In genomic region chr5:80124519-80124918, GRCh38 we compare ENCODE assay signal across 22 cellular contexts.
DNase-seq lines count a peak whose midpoint lies in the region; ATAC-seq and TF ChIP-seq lines count a peak whose summit lies in the region.
"Had no signal": no experiment of that assay in that cellular context is flagged by ENCODE, and none has a peak within 500 bp of the region (broad histone marks: within the 10 kb centered on the region; RNA-seq: fewer than 3 reads in every experiment).

No MANE protein-coding gene starts in this region.

- peaks cover 4 to 10% of the 10 kb centered on the region in 2 donors for H3K36me3 Mint-ChIP-seq in CD14-positive monocyte
- peaks cover 17 to 41% of the 10 kb centered on the region in 2 donors for H3K36me3 Mint-ChIP-seq in CD4-positive, alpha-beta memory T cell
- H3K36me3 Mint-ChIP-seq in T-cell, result peaks cover 34% of the 10 kb centered on the region
- H3K36me3 Mint-ChIP-seq in naive thymus-derived CD8-positive, alpha-beta T cell, result peaks cover 7 to 28% (median 11%) of the 10 kb centered on the region in 3 donors

- in situ Hi-C loops in brain microvascular endothelial cell (cut with HindIII; ENCODE audit: low pct_ligation_motif_present, low sequenced_read_pairs), result no loop called here
- in situ Hi-C loops in ACHN (cut with HindIII; ENCODE audit: low pct_ligation_motif_present, low pct_unique_long_range_greater_than_20kb, low sequenced_read_pairs), result no loop called here

- no peak overlapping the region for H3K27ac ChIP-seq in CD4-positive, alpha-beta memory T cell (ENCODE audit: low read depth, low read length)
- no peak overlapping the region for H3K27ac ChIP-seq in brain microvascular endothelial cell
- H3K27ac ChIP-seq in foreskin keratinocyte, result no peak overlapping the region
- H3K27ac ChIP-seq: C4-2B had no signal

- H3K36me3 ChIP-seq in CD4-positive, alpha-beta memory T cell (ENCODE audit: insufficient read depth, low read length), result no peaks in the 10 kb centered on the region
- H3K36me3 ChIP-seq in brain microvascular endothelial cell (replicated peaks), result no peaks in the 10 kb centered on the region

- H3K27ac Mint-ChIP-seq in CD14-positive monocyte, result peak overlapping the region; percentile 99 to 100 (median 100)
- H3K27ac Mint-ChIP-seq in CD4-positive, alpha-beta memory T cell, result peak overlapping the region in 4 of 7 donors; percentile 37 to 82 (median 67)
- H3K27ac Mint-ChIP-seq in T-cell, result peak overlapping the region; percentile 45 to 66
- peak overlapping the region in 7 of 10 donors; percentile 29 to 96 (median 70) for H3K27ac Mint-ChIP-seq in naive thymus-derived CD8-positive, alpha-beta T cell

- H3K27me3 ChIP-seq in CD4-positive, alpha-beta memory T cell (ENCODE audit: insufficient read depth, low read length), result no peaks in the 10 kb centered on the region
- H3K27me3 ChIP-seq in brain microvascular endothelial cell (replicated peaks) (no peaks in the 10 kb centered on the region), foreskin keratinocyte (no peaks in the 10 kb centered on the region)

- ATAC-seq in T-cell (replicated peaks in 1 of 4) (no peak), foreskin keratinocyte (no peak)
- no peak for ATAC-seq in naive thymus-derived CD8-positive, alpha-beta T cell
- ATAC-seq: HepG2, Panc1 had no signal

- intact Hi-C loops in CD14-positive monocyte (cut with micrococcal nuclease), result loop anchor here in 1 of 2 donors (10.0 kb wide), 1 partner anchor 280 kb away; the partner anchor contains the start of gene ZFYVE16
- intact Hi-C loops in CD4-positive, alpha-beta memory T cell (cut with micrococcal nuclease), result loop anchor here (2.0 kb wide), 1 partner anchor 16 kb away; no protein-coding TSS in a partner anchor

- H3K9me3 ChIP-seq in CD4-positive, alpha-beta memory T cell (ENCODE audit: control insufficient read depth in 1 of 2, low read length in 2 of 2), result no peaks in the 10 kb centered on the region

- H3K4me3 Mint-ChIP-seq in CD14-positive monocyte, result peak overlapping the region in 1 of 2 donors; percentile 43
- H3K4me3 Mint-ChIP-seq in CD4-positive, alpha-beta memory T cell, result peak overlapping the region in 3 of 8 donors; percentile 4 to 22 (median 12)
- peak overlapping the region in 1 of 3 donors; percentile 36 for H3K4me3 Mint-ChIP-seq in T-cell
- peak overlapping the region in 5 of 10 donors; percentile 24 to 59 (median 49) for H3K4me3 Mint-ChIP-seq in naive thymus-derived CD8-positive, alpha-beta T cell
- H3K4me3 Mint-ChIP-seq: HFFc6 had no signal

- H3K9me3 Mint-ChIP-seq in CD14-positive monocyte (peaks cover 0 to 9% (median 5%) of the 10 kb centered on the region in 7 donors), T-cell (peaks cover 0 to 7% (median 0%) of the 10 kb centered on the region in 3 donors)
- peaks cover 0 to 12% (median 0%) of the 10 kb centered on the region in 8 donors for H3K9me3 Mint-ChIP-seq in CD4-positive, alpha-beta memory T cell
- peaks cover 0 to 11% (median 0%) of the 10 kb centered on the region in 9 donors for H3K9me3 Mint-ChIP-seq in naive thymus-derived CD8-positive, alpha-beta T cell
- H3K9me3 Mint-ChIP-seq: HFFc6 had no signal

- TF ChIP-seq CTCF in CD14-positive monocyte (IDR thresholded peaks at IDR 0.05) (no peak), brain microvascular endothelial cell (IDR thresholded peaks at IDR 0.05; ENCODE audit: low read depth, low read length, missing control alignments) (no peak), foreskin keratinocyte (conservative IDR thresholded peaks at IDR 0.05) (no peak)

- DNase-seq in CD14-positive monocyte (ENCODE audit: low spot score), result no peak
- DNase-seq in CD4-positive, alpha-beta memory T cell, result no peak
- no peak for DNase-seq in T-cell
- DNase-seq in naive thymus-derived CD8-positive, alpha-beta T cell, result no peak
- no peak for DNase-seq in brain microvascular endothelial cell
- DNase-seq in ACHN, result no peak
- no peak for DNase-seq in foreskin keratinocyte
- DNase-seq: Caco-2; DMS 273 treated with DMSO at 0.1 percent for 48 hours; DMS79 treated with DMSO at 0.1 percent for 48 hours; H7; HFFc6; KG1; NCI-H1092 treated with DMSO at 0.1 percent for 48 hours; NCI-H2029 treated with DMSO at 0.1 percent for 48 hours; NCI-H226; NCI-H524; NCI-H774; NK-92 treated with Interleukin-12 subunit alpha and Interleukin-12 subunit beta, amount 100 ng/mL, for 24 hours had no signal

- peaks cover 39% of the 10 kb centered on the region for H3K4me1 ChIP-seq in CD4-positive, alpha-beta memory T cell (ENCODE audit: insufficient read depth, low read length)
- no peaks in the 10 kb centered on the region for H3K4me1 ChIP-seq in foreskin keratinocyte

- H3K27me3 Mint-ChIP-seq in CD14-positive monocyte (ENCODE audit: low read depth in 3 of 3) (no peaks in the 10 kb centered on the region), T-cell (no peaks in the 10 kb centered on the region)
- H3K27me3 Mint-ChIP-seq in CD4-positive, alpha-beta memory T cell, result no peaks in the 10 kb centered on the region
- no peaks in the 10 kb centered on the region for H3K27me3 Mint-ChIP-seq in naive thymus-derived CD8-positive, alpha-beta T cell

- POLR2A ChIA-PET in CD4-positive, alpha-beta memory T cell (lab: Charles Lee; ENCODE audit: partially characterized antibody), result interaction anchor here (2.4 to 5.9 kb wide), 3 partner anchors 11 to 130 kb away, joined by 16 to 38 read pairs (median 31); partner anchors contain the start of gene SERINC5
- POLR2A ChIA-PET in T-cell (lab: Charles Lee), result no interaction called here
- POLR2A ChIA-PET in naive thymus-derived CD8-positive, alpha-beta T cell (lab: Charles Lee), result interaction anchor here (0.8 to 2.0 kb wide), 4 partner anchors 11 to 132 kb away, joined by 3 to 15 read pairs (median 8); partner anchors contain the start of gene SERINC5

- peaks cover 71% of the 10 kb centered on the region for H3K4me1 Mint-ChIP-seq in CD14-positive monocyte
- peaks cover 43 to 61% (median 52%) of the 10 kb centered on the region in 4 donors for H3K4me1 Mint-ChIP-seq in CD4-positive, alpha-beta memory T cell
- H3K4me1 Mint-ChIP-seq in T-cell, result peaks cover 61 to 62% (median 61%) of the 10 kb centered on the region in 3 donors
- peaks cover 32 to 73% (median 63%) of the 10 kb centered on the region in 4 donors for H3K4me1 Mint-ChIP-seq in naive thymus-derived CD8-positive, alpha-beta T cell

- no peak overlapping the region for H3K4me3 ChIP-seq in CD4-positive, alpha-beta memory T cell (ENCODE audit: low read length in 2 of 2)
- H3K4me3 ChIP-seq in brain microvascular endothelial cell (ENCODE audit: low read depth, low read length), result no peak overlapping the region

- CTCF ChIA-PET in CD4-positive, alpha-beta memory T cell (lab: Charles Lee; ENCODE audit: partially characterized antibody), result interaction anchor here (1.8 to 2.0 kb wide), 2 partner anchors 11 to 18 kb away, joined by 5 to 8 read pairs; no protein-coding TSS in a partner anchor
- CTCF ChIA-PET in T-cell (lab: Charles Lee), result no interaction called here

Comparison
In these comparisons a context has a peak if more than half of its experiments do, and no peak if none do; other contexts are left out.
1. POLR2A ChIA-PET loops: an anchor here in CD4-positive, alpha-beta memory T cell (2.4 to 5.9 kb wide) and naive thymus-derived CD8-positive, alpha-beta T cell (0.8 to 2.0 kb wide); none called in T-cell.